In the genomic region with DNA sequence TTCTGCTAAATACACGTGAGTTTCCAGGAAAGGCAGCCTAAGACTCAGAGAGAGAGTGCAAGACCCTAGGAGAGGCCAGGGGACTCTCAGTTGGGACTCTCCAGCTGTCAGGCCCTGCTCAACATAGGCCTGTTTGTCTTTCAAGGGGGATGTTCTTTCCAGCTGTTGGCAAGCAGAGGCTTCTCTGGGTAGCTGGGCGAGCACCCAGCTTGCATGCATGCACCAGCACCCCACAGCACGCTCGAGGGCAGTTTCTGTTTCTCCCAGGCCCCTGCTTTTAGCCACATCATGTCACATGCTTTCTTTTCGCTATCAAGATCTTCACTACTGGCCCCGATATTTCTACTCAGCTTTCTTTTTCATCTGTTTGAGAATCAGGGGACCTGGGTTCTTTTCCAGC, we compare ENCODE assay signal across 15 cellular contexts.
DNase-seq lines count a peak whose midpoint lies in the region; ATAC-seq and TF ChIP-seq lines count a peak whose summit lies in the region.
"Had no signal": no experiment of that assay in that cellular context is flagged by ENCODE, and none has a peak within 500 bp of the region (broad histone marks: within the 10 kb centered on the region; RNA-seq: fewer than 3 reads in every experiment).

No MANE protein-coding gene starts in this region.

- H2AFZ ChIP-seq in mammary epithelial cell (ENCODE audit: low read depth, low read length): peak overlapping the region; percentile 29
- H2AFZ ChIP-seq in MM.1S (ENCODE audit: low read length): peak overlapping the region; percentile 34

- H3K4me2 ChIP-seq in mammary epithelial cell (ENCODE audit: insufficient read depth, low read depth, low read length) (no peak overlapping the region), MM.1S (ENCODE audit: low read depth, low read length) (peak overlapping the region; percentile 62)

- H3K27ac ChIP-seq in mammary epithelial cell (ENCODE audit: insufficient read depth, low read depth, low read length): no peak overlapping the region
- no peak overlapping the region for H3K27ac ChIP-seq in breast epithelium
- peak overlapping the region; percentile 73 for H3K27ac ChIP-seq in MM.1S (ENCODE audit: low read length)

- H3K9me2 ChIP-seq in MM.1S (replicated peaks; ENCODE audit: insufficient read depth, low read length): no peaks in the 10 kb centered on the region

- BruUV-seq in mammary epithelial cell (replicated peaks; lab: Mats Ljungman, UMichigan): no TSS peak

- peak; percentile 72 for ATAC-seq in HG02623 (IDR thresholded peaks at IDR 0.05; ENCODE audit: unreplicated experiment)
- no peak for ATAC-seq in activated CD4-positive, alpha-beta T cell treated with anti-CD3 and anti-CD28 coated beads for 36 hours
- ATAC-seq: HepG2, left colon had no signal

- 2% methylated on average over 5 of the region's 6 CpGs for WGBS in mammary epithelial cell (ENCODE audit: low coverage, missing lambda C conversion rate)

- H3K79me2 ChIP-seq in mammary epithelial cell (ENCODE audit: insufficient read depth, low read length): no peaks in the 10 kb centered on the region
- H3K79me2 ChIP-seq in MM.1S (ENCODE audit: low read length): no peaks in the 10 kb centered on the region

- no peaks in the 10 kb centered on the region for H3K27me3 ChIP-seq in mammary epithelial cell (ENCODE audit: insufficient read depth, low read length)
- no peaks in the 10 kb centered on the region for H3K27me3 ChIP-seq in breast epithelium
- H3K27me3 ChIP-seq in MM.1S (replicated peaks; ENCODE audit: insufficient read depth, low read length): no peaks in the 10 kb centered on the region

- H3K4me3 ChIP-seq in mammary epithelial cell (replicated peaks in 1 of 3; ENCODE audit: insufficient read depth in 1 of 3, low read depth in 2 of 3, low read length in 3 of 3): no peak overlapping the region
- no peak overlapping the region for H3K4me3 ChIP-seq in breast epithelium
- peak overlapping the region; percentile 18 for H3K4me3 ChIP-seq in MM.1S (ENCODE audit: low read length)

- no peaks in the 10 kb centered on the region for H3K27me3 Mint-ChIP-seq in activated CD4-positive, alpha-beta T cell treated with anti-CD3 and anti-CD28 coated beads for 36 hours

- peaks cover 6% of the 10 kb centered on the region; the same call in 1 of the 2 replicates for H3F3A ChIP-seq in MM.1S (ENCODE audit: insufficient read depth, low read length)

- no peaks in the 10 kb centered on the region for H3K4me1 ChIP-seq in mammary epithelial cell (ENCODE audit: insufficient read depth, low read length)
- H3K4me1 ChIP-seq in breast epithelium: no peaks in the 10 kb centered on the region
- peaks cover 20% of the 10 kb centered on the region for H3K4me1 ChIP-seq in MM.1S (ENCODE audit: low read length)

- CTCF ChIA-PET in mammary epithelial cell (lab: Charles Lee; ENCODE audit: low non-redundant PET): interaction anchor here (0.7 kb wide), 1 partner anchor 54 kb away, joined by 5 read pairs; no protein-coding TSS in a partner anchor
- CTCF ChIA-PET in activated CD4-positive, alpha-beta T cell treated with anti-CD3 and anti-CD28 coated beads for 36 hours (lab: Charles Lee): no interaction called here

- H3K4me1 Mint-ChIP-seq in activated CD4-positive, alpha-beta T cell treated with anti-CD3 and anti-CD28 coated beads for 36 hours: no peaks in the 10 kb centered on the region

- H3K4me3 Mint-ChIP-seq in activated CD4-positive, alpha-beta T cell treated with anti-CD3 and anti-CD28 coated beads for 36 hours: no peak overlapping the region

- no peak overlapping the region for H3K27ac Mint-ChIP-seq in activated CD4-positive, alpha-beta T cell treated with anti-CD3 and anti-CD28 coated beads for 36 hours

- dilution Hi-C loops in mammary epithelial cell (cut with HindIII; ENCODE audit: low sequenced_read_pairs): no loop called here

- POLR2A ChIA-PET in activated CD4-positive, alpha-beta T cell treated with anti-CD3 and anti-CD28 coated beads for 36 hours (lab: Charles Lee): no interaction called here

- TF ChIP-seq POLR2A in breast epithelium (IDR thresholded peaks at IDR 0.05): no peak

- no peaks in the 10 kb centered on the region for H3K9me3 ChIP-seq in mammary epithelial cell (replicated peaks; ENCODE audit: insufficient read depth, low read length)
- H3K9me3 ChIP-seq in breast epithelium: no peaks in the 10 kb centered on the region
- no peaks in the 10 kb centered on the region for H3K9me3 ChIP-seq in MM.1S (replicated peaks; ENCODE audit: insufficient read depth, low read length)

- no peaks in the 10 kb centered on the region for H3K9me3 Mint-ChIP-seq in activated CD4-positive, alpha-beta T cell treated with anti-CD3 and anti-CD28 coated beads for 36 hours (ENCODE audit: low read depth)

- H3K36me3 ChIP-seq in mammary epithelial cell (ENCODE audit: insufficient read depth, low read length) (no peaks in the 10 kb centered on the region), breast epithelium (no peaks in the 10 kb centered on the region), MM.1S (replicated peaks; ENCODE audit: insufficient read depth, low read length) (no peaks in the 10 kb centered on the region)

- intact Hi-C loops in mammary epithelial cell (cut with micrococcal nuclease) (no loop called here), breast epithelium (cut with DNase I; ENCODE audit: low total_unique reads) (no loop called here)
- intact Hi-C loops in activated CD4-positive, alpha-beta T cell treated with anti-CD3 and anti-CD28 coated beads for 36 hours (cut with DNase I, micrococcal nuclease): no loop called here

- no peak for TF ChIP-seq CTCF in mammary epithelial cell (conservative IDR thresholded peaks at IDR 0.05 in 1 of 2, IDR thresholded peaks at IDR 0.05 in 1 of 2; ENCODE audit: extremely low read depth in 1 of 2, insufficient read depth in 1 of 2, low read depth in 1 of 2, low read length in 2 of 2)
- no peak for TF ChIP-seq CTCF in breast epithelium (IDR thresholded peaks at IDR 0.05)
- no peak for TF ChIP-seq CTCF in MM.1S (IDR thresholded peaks at IDR 0.05; ENCODE audit: low read length)

- DNase-seq in mammary epithelial cell (no peak), breast epithelium (ENCODE audit: low spot score in 2 of 2) (no peak), MM.1S (peak; percentile 82), NCI-H526 (lab: John Stamatoyannopoulos, UW) (no peak), germinal center (ENCODE audit: low spot score) (no peak), NCI-H524 (lab: John Stamatoyannopoulos, UW) (no peak)
- no peak for DNase-seq in activated CD4-positive, alpha-beta T cell treated with anti-CD3 and anti-CD28 coated beads for 36 hours
- DNase-seq: 8988T; DMS79; left colon; NCI-H1694; occipital lobe; stimulated activated CD4-positive, alpha-beta T cell treated with anti-CD3 and anti-CD28 coated beads, Interleukin-4, amount 100 ng/mL, for 24 hours had no signal

- H3K36me3 Mint-ChIP-seq in activated CD4-positive, alpha-beta T cell treated with anti-CD3 and anti-CD28 coated beads for 36 hours (ENCODE audit: low read depth): no peaks in the 10 kb centered on the region

- H4K20me1 ChIP-seq in mammary epithelial cell (ENCODE audit: insufficient read depth, low read length): no peaks in the 10 kb centered on the region
- H4K20me1 ChIP-seq in MM.1S (ENCODE audit: insufficient read depth, low read length): no peaks in the 10 kb centered on the region

- in situ Hi-C loops in mammary epithelial cell (cut with MboI; ENCODE audit: low sequenced_read_pairs in 2 of 2): no loop called here

- H3K9ac ChIP-seq in mammary epithelial cell (ENCODE audit: insufficient read depth, low read length) (no peak overlapping the region), MM.1S (ENCODE audit: low read length) (peak overlapping the region; percentile 19; the same call in 1 of the 2 replicates)
